ENCODE assay signal across 9 cellular contexts in the genomic region with DNA sequence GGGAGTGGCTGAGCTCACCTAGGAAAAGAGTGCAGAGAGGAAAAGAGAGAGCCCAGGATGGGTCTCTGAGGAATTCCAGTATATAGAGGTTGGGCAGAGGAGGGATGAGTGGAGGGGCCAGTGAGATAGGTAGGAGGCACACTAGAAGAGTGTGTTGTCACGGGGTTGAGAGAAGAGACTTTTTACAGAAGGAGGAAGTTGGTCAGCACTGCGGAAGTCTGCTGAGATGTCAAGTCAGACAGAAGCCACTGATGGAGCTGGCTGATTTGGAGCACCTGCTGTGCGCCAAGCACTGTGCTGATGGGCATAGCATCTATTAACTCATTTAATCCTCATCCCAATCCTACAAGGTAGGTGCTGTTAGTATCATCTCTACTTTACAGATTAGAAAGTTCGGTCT.
"Had no signal": no experiment of that assay in that cellular context is flagged by ENCODE, and none has a peak within 500 bp of the region (broad histone marks: within the 10 kb centered on the region; RNA-seq: fewer than 3 reads in every experiment).

No MANE protein-coding gene starts in this region.

- H3K27me3 ChIP-seq: foreskin keratinocyte, thyroid gland had no signal

- H3K4me3 Mint-ChIP-seq: natural killer cell had no signal

- H3K27ac ChIP-seq: foreskin keratinocyte, heart left ventricle, thyroid gland had no signal

- DNase-seq: activated naive CD4-positive, alpha-beta T cell; foreskin keratinocyte; heart left ventricle; natural killer cell; right cardiac atrium; small intestine; T-helper 1 cell; thyroid gland had no signal

- H3K36me3 ChIP-seq: heart left ventricle, thyroid gland had no signal

- H3K9me3 Mint-ChIP-seq: natural killer cell had no signal

- H3K9me3 ChIP-seq: heart left ventricle, thyroid gland had no signal

- ATAC-seq: foreskin keratinocyte, heart left ventricle, natural killer cell, right cardiac atrium had no signal

- H3K36me3 Mint-ChIP-seq: natural killer cell had no signal

- H3K4me3 ChIP-seq: heart left ventricle, thyroid gland had no signal

- H3K4me1 ChIP-seq: thyroid gland had no signal

- H3K27ac Mint-ChIP-seq: natural killer cell, progenitor cell of endocrine pancreas had no signal
